In the genomic region with DNA sequence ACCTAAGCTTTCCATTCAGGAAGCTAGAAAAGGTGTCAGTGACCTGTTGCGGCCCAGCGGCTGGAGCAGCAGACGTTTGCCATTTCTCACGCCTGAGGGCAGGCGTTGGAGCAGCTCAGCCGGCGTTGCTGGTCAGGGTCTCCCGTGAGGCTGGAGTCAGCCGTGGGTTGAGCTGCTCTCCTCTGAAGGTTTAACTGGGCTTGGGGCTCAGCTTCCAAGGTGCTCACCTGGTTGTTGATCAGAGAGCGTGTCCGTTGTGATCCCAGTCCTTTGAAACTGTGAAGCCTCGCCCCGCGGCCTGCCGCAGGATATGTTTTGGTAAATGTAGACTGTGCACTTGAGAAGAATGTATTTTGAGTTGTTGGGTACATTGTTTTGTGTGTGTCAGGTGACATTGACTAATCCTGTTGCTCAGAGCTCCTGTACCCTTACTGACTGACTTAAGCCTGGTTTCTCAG, we compare ENCODE assay signal across 26 cellular contexts. TPM values are rescaled to one million over a fixed set of nuclear protein-coding genes. Genes with fewer than 3 reads are reported as not detected.
DNase-seq lines count a peak whose midpoint lies in the region; ATAC-seq and TF ChIP-seq lines count a peak whose summit lies in the region.
"Had no signal": no experiment of that assay in that cellular context is flagged by ENCODE, and none has a peak within 500 bp of the region (broad histone marks: within the 10 kb centered on the region; RNA-seq: fewer than 3 reads in every experiment).

No MANE protein-coding gene starts in this region.

- H4K91ac ChIP-seq in trophoblast cell (ENCODE audit: low read depth, low read length) = no peak overlapping the region

- no peaks in the 10 kb centered on the region for H3K79me1 ChIP-seq in trophoblast cell (ENCODE audit: low read length)

- H3K4me2 ChIP-seq in trophoblast cell (ENCODE audit: low read length) = no peak overlapping the region
- H3K4me2 ChIP-seq: neural progenitor cell, SK-N-SH had no signal

- H3K9me3 Mint-ChIP-seq in stimulated activated naive CD8-positive, alpha-beta T cell treated with anti-CD3 and anti-CD28 coated beads, Interleukin-15, amount 100 ng/mL, for 72 hours = no peaks in the 10 kb centered on the region
- H3K9me3 Mint-ChIP-seq: activated CD4-positive, alpha-beta T cell treated with anti-CD3 and anti-CD28 coated beads, Interleukin-2, amount 10 ng/mL, durations not matched to agents 24 days and 14 days; activated T-helper 2 cell treated with anti-CD3 and anti-CD28 coated beads, Interferon-gamma antibody, Interleukin-2, Interleukin-4, amounts not matched to agents 10 μg/mL and 5 μg/mL and 100 μg/mL, durations not matched to agents 14 hours and 24 hours and 36 hours; immature natural killer cell; neural progenitor cell; T-helper 2 cell treated with Interferon-gamma antibody and Interleukin-4, amounts not matched to agents 5 μg/mL and 100 μg/mL, for 36 hours had no signal

- H3K4me3 ChIP-seq in epithelial cell of proximal tubule (ENCODE audit: low read depth, low read length) (no peak overlapping the region), trophoblast cell (ENCODE audit: low read depth, low read length) (no peak overlapping the region)
- H3K4me3 ChIP-seq: body of pancreas, esophagus muscularis mucosa, HAP-1, neural progenitor cell, skin epidermis, uterus had no signal

- H3K9me3 ChIP-seq in trophoblast cell (ENCODE audit: insufficient read depth, low read depth, low read length) = no peaks in the 10 kb centered on the region
- H3K9me3 ChIP-seq: body of pancreas, HAP-1, SK-N-SH, uterus had no signal

- no peak overlapping the region for H3K23ac ChIP-seq in trophoblast cell (ENCODE audit: low read length)

- H2BK120ac ChIP-seq in trophoblast cell (ENCODE audit: insufficient read depth, low read length, poor library complexity) = no peak overlapping the region

- no peaks in the 10 kb centered on the region for H3K27me3 ChIP-seq in trophoblast cell (ENCODE audit: insufficient read depth, low read length)
- H3K27me3 ChIP-seq: body of pancreas, esophagus muscularis mucosa, neural progenitor cell, uterus had no signal

- no peak overlapping the region for H3K4me3 Mint-ChIP-seq in stimulated activated naive CD8-positive, alpha-beta T cell treated with anti-CD3 and anti-CD28 coated beads, Interleukin-15, amount 100 ng/mL, for 72 hours
- H3K4me3 Mint-ChIP-seq: activated CD4-positive, alpha-beta T cell treated with anti-CD3 and anti-CD28 coated beads, Interleukin-2, amount 10 ng/mL, durations not matched to agents 24 days and 14 days; immature natural killer cell; neural progenitor cell; T-helper 2 cell treated with Interferon-gamma antibody and Interleukin-4, amounts not matched to agents 5 μg/mL and 100 μg/mL, for 36 hours had no signal

- no peak overlapping the region for H3K18ac ChIP-seq in trophoblast cell (ENCODE audit: low read length)

- no peak overlapping the region for H3K27ac Mint-ChIP-seq in stimulated activated naive CD8-positive, alpha-beta T cell treated with anti-CD3 and anti-CD28 coated beads, Interleukin-15, amount 100 ng/mL, for 72 hours
- H3K27ac Mint-ChIP-seq: activated CD4-positive, alpha-beta T cell treated with anti-CD3 and anti-CD28 coated beads, Interleukin-2, amount 10 ng/mL, durations not matched to agents 24 days and 14 days; activated T-helper 2 cell treated with anti-CD3 and anti-CD28 coated beads, Interferon-gamma antibody, Interleukin-2, Interleukin-4, amounts not matched to agents 10 μg/mL and 5 μg/mL and 100 μg/mL, durations not matched to agents 14 hours and 24 hours and 36 hours; immature natural killer cell; neural progenitor cell; T-helper 2 cell treated with Interferon-gamma antibody and Interleukin-4, amounts not matched to agents 5 μg/mL and 100 μg/mL, for 36 hours had no signal

- TF ChIP-seq CTCF in epithelial cell of proximal tubule (conservative IDR thresholded peaks at IDR 0.05; ENCODE audit: low read depth, low read length) = no peak

- no peaks in the 10 kb centered on the region for H3K27me3 Mint-ChIP-seq in stimulated activated naive CD8-positive, alpha-beta T cell treated with anti-CD3 and anti-CD28 coated beads, Interleukin-15, amount 100 ng/mL, for 72 hours

- no peak overlapping the region for H3K14ac ChIP-seq in trophoblast cell (ENCODE audit: low read length)

- H4K12ac ChIP-seq in trophoblast cell (ENCODE audit: low read depth, low read length) = no peak overlapping the region

- peaks cover 7% of the 10 kb centered on the region for H3K4me1 Mint-ChIP-seq in stimulated activated naive CD8-positive, alpha-beta T cell treated with anti-CD3 and anti-CD28 coated beads, Interleukin-15, amount 100 ng/mL, for 72 hours

- no CpG with 5 or more reads among the region's 15 CpGs for WGBS in trophoblast cell (ENCODE audit: extremely low coverage, insufficient coverage, insufficient read length)

- H2BK12ac ChIP-seq in trophoblast cell (ENCODE audit: low read length) = no peak overlapping the region

- H3K27ac ChIP-seq in trophoblast cell (ENCODE audit: low read depth, low read length) = no peak overlapping the region
- H3K27ac ChIP-seq: body of pancreas, esophagus muscularis mucosa, neural progenitor cell, uterus, WERI-Rb-1 had no signal

- no peak overlapping the region for H4K8ac ChIP-seq in trophoblast cell (ENCODE audit: low read depth, low read length)

- H3K79me2 ChIP-seq in trophoblast cell (ENCODE audit: control insufficient read depth, insufficient read depth, low read length, poor library complexity) = no peaks in the 10 kb centered on the region

- H3K4ac ChIP-seq in trophoblast cell (ENCODE audit: low read depth, low read length) = no peak overlapping the region

- DNase-seq in stimulated activated naive CD8-positive, alpha-beta T cell treated with anti-CD3 and anti-CD28 coated beads, Interleukin-15, Interleukin-2, amounts not matched to agents 100 U/mL and 50 U/mL, for 24 hours = no peak
- no peak for DNase-seq in stimulated activated naive CD8-positive, alpha-beta T cell treated with anti-CD3 and anti-CD28 coated beads, Interleukin-15, amount 100 ng/mL, for 72 hours
- peak; percentile 16 for DNase-seq in epithelial cell of proximal tubule (ENCODE audit: low read depth)
- DNase-seq in trophoblast cell = peak; percentile 44 to 62
- DNase-seq in NCI-H146 (lab: John Stamatoyannopoulos, UW) = no peak
- DNase-seq in stimulated activated naive CD4-positive, alpha-beta T cell (lab: John Stamatoyannopoulos, UW) = no peak
- DNase-seq: activated CD4-positive, alpha-beta T cell treated with anti-CD3 and anti-CD28 coated beads, Interleukin-2, amount 10 ng/mL, durations not matched to agents 24 days and 14 days; C1 segment of cervical spinal cord; effector CD8-positive, alpha-beta T cell; hippocampal formation; immature natural killer cell; NCI-H1694 treated with DMSO at 0.1 percent for 48 hours; NCI-H2227 treated with DMSO at 0.1 percent for 48 hours; NCI-H748 treated with DMSO at 0.1 percent for 48 hours; SK-N-SH; stimulated activated CD4-positive, alpha-beta T cell treated with anti-CD3 and anti-CD28 coated beads, Interleukin-1b, Interleukin-23, amount 100 ng/mL, for 48 hours; uterus; WERI-Rb-1 had no signal

- no peak overlapping the region for H2AK5ac ChIP-seq in trophoblast cell (ENCODE audit: low read length)

- peaks cover 6% of the 10 kb centered on the region in 2 experiments for H3K4me1 ChIP-seq in trophoblast cell (ENCODE audit: control insufficient read depth in 1 of 2, insufficient read depth in 2 of 2, low read length in 2 of 2)
- H3K4me1 ChIP-seq: body of pancreas, esophagus muscularis mucosa, HAP-1, neural progenitor cell, uterus had no signal

- ATAC-seq in stimulated activated naive CD8-positive, alpha-beta T cell treated with anti-CD3 and anti-CD28 coated beads, Interleukin-15, Interleukin-2, amounts not matched to agents 100 U/mL and 50 U/mL, for 24 hours = peak; percentile 23
- no peak for ATAC-seq in stimulated activated naive CD8-positive, alpha-beta T cell treated with anti-CD3 and anti-CD28 coated beads, Interleukin-15, amount 100 ng/mL, for 72 hours
- ATAC-seq in HG02973 (IDR thresholded peaks at IDR 0.05; ENCODE audit: unreplicated experiment) = no peak
- ATAC-seq: body of pancreas had no signal

- H3K36me3 ChIP-seq in trophoblast cell (ENCODE audit: control insufficient read depth in 1 of 2, insufficient read depth in 2 of 2, low read length in 2 of 2) = no peaks in the 10 kb centered on the region
- H3K36me3 ChIP-seq: HAP-1, neural progenitor cell, uterus, WERI-Rb-1 had no signal

- H3K9ac ChIP-seq in trophoblast cell (ENCODE audit: low read length) = no peak overlapping the region
- H3K9ac ChIP-seq: neural progenitor cell, SK-N-SH had no signal

- H2BK5ac ChIP-seq in trophoblast cell (ENCODE audit: low read depth, low read length, poor library complexity) = no peak overlapping the region

- no peak overlapping the region for H2AFZ ChIP-seq in trophoblast cell (ENCODE audit: insufficient read depth, low read length, poor library complexity)
- H2AFZ ChIP-seq: neural progenitor cell had no signal

RNA-seq across cellular contexts. Expression of gene PWWP2B, which starts 20.6 kb away (rescaled TPM):
- 11.0 and 14.9 TPM in 2 replicates for total RNA-seq in epithelial cell of proximal tubule
- polyA plus RNA-seq in trophoblast cell (2013) = 57.0 and 60.9 TPM in 2 replicates

RNA-seq across cellular contexts. Expression of gene LRRC27, which starts 44.4 kb away (rescaled TPM):
- total RNA-seq in epithelial cell of proximal tubule = 3.1 and 5.8 TPM in 2 replicates
- polyA plus RNA-seq in trophoblast cell (2013) = 4.4 and 4.9 TPM in 2 replicates

Comparison
In these comparisons a context has a peak if more than half of its experiments do, and no peak if none do; other contexts are left out.
1. DNase-seq: peak in epithelial cell of proximal tubule (single experiment) and trophoblast cell (2 of 2); none in stimulated activated naive CD8-positive, alpha-beta T cell treated with anti-CD3 and anti-CD28 coated beads, Interleukin-15, Interleukin-2, amounts not matched to agents 100 U/mL and 50 U/mL, for 24 hours (single experiment), stimulated activated naive CD8-positive, alpha-beta T cell treated with anti-CD3 and anti-CD28 coated beads, Interleukin-15, amount 100 ng/mL, for 72 hours (0 of 2), NCI-H146 (single experiment) and stimulated activated naive CD4-positive, alpha-beta T cell (0 of 6).